Comparison of ENCODE assay signal across 18 cellular contexts in genomic region chr19:47564081-47564480, GRCh38. TPM values are rescaled to one million over a fixed set of nuclear protein-coding genes. Genes with fewer than 3 reads are reported as not detected.
"Had no signal": no experiment of that assay in that cellular context is flagged by ENCODE, and none has a peak within 500 bp of the region (broad histone marks: within the 10 kb centered on the region; RNA-seq: fewer than 3 reads in every experiment).

No MANE protein-coding gene starts in this region.

- H3K9me3 Mint-ChIP-seq: activated naive CD8-positive, alpha-beta T cell treated with anti-CD3 and anti-CD28 coated beads, Interleukin-2, amount 50 U/mL, for 24 hours; nephron had no signal

- ATAC-seq: activated CD4-positive, CD25-positive, alpha-beta regulatory T cell treated with anti-CD3 and anti-CD28 coated beads, Interleukin-2, amount 50 U/mL, for 24 hours; activated naive CD8-positive, alpha-beta T cell treated with anti-CD3 and anti-CD28 coated beads, Interleukin-2, amount 50 U/mL, for 24 hours; gastroesophageal sphincter; psoas muscle; sciatic nerve had no signal

- H3K27me3 Mint-ChIP-seq: activated naive CD8-positive, alpha-beta T cell treated with anti-CD3 and anti-CD28 coated beads, Interleukin-2, amount 50 U/mL, for 24 hours had no signal

- H3K4me1 Mint-ChIP-seq: activated naive CD8-positive, alpha-beta T cell treated with anti-CD3 and anti-CD28 coated beads, Interleukin-2, amount 50 U/mL, for 24 hours; memory B cell; nephron had no signal

- H3K36me3 ChIP-seq: breast epithelium, gastroesophageal sphincter, left ventricle myocardium inferior, spleen, thoracic aorta had no signal

- H3K4me1 ChIP-seq: breast epithelium, gastroesophageal sphincter, left ventricle myocardium inferior, psoas muscle, spleen had no signal

- H3K27ac ChIP-seq: breast epithelium, gastroesophageal sphincter, left ventricle myocardium inferior, psoas muscle, spleen, thoracic aorta had no signal

- H3K4me3 Mint-ChIP-seq: activated naive CD8-positive, alpha-beta T cell treated with anti-CD3 and anti-CD28 coated beads, Interleukin-2, amount 50 U/mL, for 24 hours; memory B cell; nephron had no signal

- H3K9me3 ChIP-seq: breast epithelium, gastroesophageal sphincter, left ventricle myocardium inferior, psoas muscle, thoracic aorta had no signal

- H3K27ac Mint-ChIP-seq: activated naive CD8-positive, alpha-beta T cell treated with anti-CD3 and anti-CD28 coated beads, Interleukin-2, amount 50 U/mL, for 24 hours; memory B cell; nephron had no signal

- DNase-seq: activated CD4-positive, alpha-beta T cell treated with anti-CD3 and anti-CD28 coated beads, Interleukin-2, amount 50 U/mL, for 1 hour; activated naive CD4-positive, alpha-beta T cell treated with Interleukin-2 at 50 U/mL for 16 hours; activated naive CD8-positive, alpha-beta T cell treated with anti-CD3 and anti-CD28 coated beads, Interleukin-2, amount 50 U/mL, for 24 hours; aorta; erythroblast; islet precursor cell; left ventricle myocardium inferior; occipital lobe; psoas muscle; spleen had no signal

- H3K36me3 Mint-ChIP-seq: memory B cell had no signal

- H3K27me3 ChIP-seq: breast epithelium, gastroesophageal sphincter, spleen had no signal

- H3K4me3 ChIP-seq: breast epithelium, gastroesophageal sphincter, left ventricle myocardium inferior, psoas muscle, spleen, thoracic aorta had no signal

RNA-seq across cellular contexts. Expression of gene ZNF541, which starts 8.9 kb away (rescaled TPM):
- total RNA-seq: activated CD8-positive, alpha-beta memory T cell treated with anti-CD3 and anti-CD28 coated beads for 36 hours; occipital lobe; thoracic aorta had no signal
